10 cellular contexts compared by ENCODE assay signal in the genomic region with DNA sequence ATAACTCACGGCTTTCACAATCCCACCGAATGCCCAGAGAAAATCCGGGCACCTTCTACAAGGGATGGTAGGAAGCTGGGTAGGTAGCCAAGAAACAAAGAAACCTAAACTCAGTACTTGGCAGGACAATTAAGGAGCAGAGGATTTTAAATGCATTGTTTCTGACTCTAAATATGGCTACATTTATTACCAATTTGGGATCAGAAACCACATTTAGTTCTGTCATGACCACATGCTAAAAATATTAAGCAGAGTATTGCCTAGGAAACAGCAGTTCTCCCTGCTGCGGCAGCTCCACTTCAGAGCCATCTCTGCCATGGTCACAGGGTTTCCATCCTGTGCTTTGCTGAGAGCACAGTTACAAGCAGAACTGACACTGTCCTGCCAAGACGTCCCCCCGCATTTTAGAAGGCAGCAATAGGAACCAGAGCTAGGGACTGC. TPM values are rescaled to one million over a fixed set of nuclear protein-coding genes. Genes with fewer than 3 reads are reported as not detected.
A peak's percentile ranks its signal among the peaks of the same experiment; 100 is the strongest.
DNase-seq lines count a peak whose midpoint lies in the region; ATAC-seq and TF ChIP-seq lines count a peak whose summit lies in the region.
"Had no signal": no experiment of that assay in that cellular context is flagged by ENCODE, and none has a peak within 500 bp of the region (broad histone marks: within the 10 kb centered on the region; RNA-seq: fewer than 3 reads in every experiment).

No MANE protein-coding gene starts in this region.

- H3K4me1 ChIP-seq in testis, result peaks cover 24% of the 10 kb centered on the region
- no peaks in the 10 kb centered on the region for H3K4me1 ChIP-seq in GM23338 (ENCODE audit: insufficient read depth)

- no peak for ATAC-seq in GM23338
- ATAC-seq: activated CD4-positive, alpha-beta T cell treated with anti-CD3 and anti-CD28 coated beads for 36 hours had no signal

- H3K27ac ChIP-seq in layer of hippocampus (ENCODE audit: low read depth, low read length), result peak overlapping the region; percentile 21
- H3K27ac ChIP-seq in testis, result peak overlapping the region in 1 of 2 donors; percentile 16
- H3K27ac ChIP-seq in GM23338 (ENCODE audit: low read depth), result no peak overlapping the region

- intact Hi-C loops in testis (cut with DNase I; ENCODE audit: low total_unique reads), result no loop called here

- no peak overlapping the region for H3K4me2 ChIP-seq in GM23338

- TF ChIP-seq POLR2A in testis (IDR thresholded peaks at IDR 0.05), result no peak

- H3K4me3 ChIP-seq in astrocyte of the spinal cord (ENCODE audit: low read depth, low read length) (no peak overlapping the region), testis (no peak overlapping the region), GM23338 (no peak overlapping the region)

- in situ Hi-C loops in KBM-7 (cut with MboI; ENCODE audit: low pct_unique_long_range_greater_than_20kb, low sequenced_read_pairs) (no loop called here), astrocyte of the spinal cord (cut with HindIII; ENCODE audit: low sequenced_read_pairs) (no loop called here)

- H4K20me1 ChIP-seq in GM23338 (replicated peaks; ENCODE audit: insufficient read depth), result no peaks in the 10 kb centered on the region; the same call in 1 of the 2 replicates

- H3K4me3 Mint-ChIP-seq in osteocyte (ENCODE audit: unreplicated experiment) (no peak overlapping the region), GM23338 (no peak overlapping the region)
- H3K4me3 Mint-ChIP-seq: activated CD4-positive, alpha-beta T cell treated with anti-CD3 and anti-CD28 coated beads for 36 hours; activated naive CD8-positive, alpha-beta T cell treated with anti-CD3 and anti-CD28 coated beads, Interleukin-2, amount 10 ng/mL, durations not matched to agents 7 days and 5 days had no signal

- H3K9me3 Mint-ChIP-seq in osteocyte (ENCODE audit: unreplicated experiment) (no peaks in the 10 kb centered on the region), GM23338 (no peaks in the 10 kb centered on the region)
- H3K9me3 Mint-ChIP-seq: activated naive CD8-positive, alpha-beta T cell treated with anti-CD3 and anti-CD28 coated beads, Interleukin-2, amount 10 ng/mL, durations not matched to agents 7 days and 5 days had no signal

- H3K27me3 ChIP-seq in layer of hippocampus (ENCODE audit: control insufficient read depth, insufficient read depth, low read length) (no peaks in the 10 kb centered on the region), testis (no peaks in the 10 kb centered on the region), GM23338 (ENCODE audit: insufficient read depth) (no peaks in the 10 kb centered on the region)

- DNase-seq in KBM-7, result peak; percentile 10
- DNase-seq in astrocyte of the spinal cord (ENCODE audit: low read depth, low spot score), result peak; percentile 59
- DNase-seq in testis, result peak; percentile 36
- DNase-seq in NCI-H1092 treated with DMSO at 0.1 percent for 48 hours (lab: John Stamatoyannopoulos, UW), result no peak
- DNase-seq in osteocyte (ENCODE audit: extremely low spot score, unreplicated experiment), result no peak
- no peak for DNase-seq in DMS79 (lab: John Stamatoyannopoulos, UW)
- no peak for DNase-seq in GM23338 (ENCODE audit: low spot score)
- DNase-seq: activated CD4-positive, alpha-beta T cell treated with anti-CD3 and anti-CD28 coated beads for 36 hours; activated naive CD8-positive, alpha-beta T cell treated with anti-CD3 and anti-CD28 coated beads, Interleukin-2, amount 10 ng/mL, durations not matched to agents 7 days and 5 days had no signal

- no peak for TF ChIP-seq CTCF in astrocyte of the spinal cord (IDR thresholded peaks at IDR 0.05; ENCODE audit: low read depth, low read length)
- TF ChIP-seq CTCF in testis (IDR thresholded peaks at IDR 0.05), result no peak
- no peak for TF ChIP-seq CTCF in osteocyte (IDR thresholded peaks at IDR 0.05)
- no peak for TF ChIP-seq CTCF in GM23338 (conservative IDR thresholded peaks at IDR 0.05; ENCODE audit: low read depth in 2 of 2)

- WGBS in testis, 2 donors, result 40 to 51% methylated on average over 6 of the region's 6 CpGs

- H3K79me2 ChIP-seq in GM23338 (replicated peaks; ENCODE audit: insufficient read depth), result no peaks in the 10 kb centered on the region

- no peak overlapping the region for H2AFZ ChIP-seq in GM23338

- peaks cover 31% of the 10 kb centered on the region for H3K4me1 Mint-ChIP-seq in osteocyte (ENCODE audit: unreplicated experiment)
- H3K4me1 Mint-ChIP-seq in GM23338, result no peaks in the 10 kb centered on the region; the same call in none of the 3 replicates
- H3K4me1 Mint-ChIP-seq: activated naive CD8-positive, alpha-beta T cell treated with anti-CD3 and anti-CD28 coated beads, Interleukin-2, amount 10 ng/mL, durations not matched to agents 7 days and 5 days had no signal

- 0 out of 2 replicates have a peak, but pooled peaks cover 3% of the 10 kb centered on the region for H3K9me2 ChIP-seq in GM23338 (ENCODE audit: insufficient read depth)

- no peak overlapping the region for H3K27ac Mint-ChIP-seq in osteocyte (ENCODE audit: unreplicated experiment)
- H3K27ac Mint-ChIP-seq in GM23338, result no peak overlapping the region
- H3K27ac Mint-ChIP-seq: activated CD4-positive, alpha-beta T cell treated with anti-CD3 and anti-CD28 coated beads for 36 hours; activated naive CD8-positive, alpha-beta T cell treated with anti-CD3 and anti-CD28 coated beads, Interleukin-2, amount 10 ng/mL, durations not matched to agents 7 days and 5 days had no signal

- H3K36me3 Mint-ChIP-seq in osteocyte (ENCODE audit: unreplicated experiment) (peaks cover 4% of the 10 kb centered on the region), GM23338 (ENCODE audit: low read depth) (no peaks in the 10 kb centered on the region)
- H3K36me3 Mint-ChIP-seq: activated naive CD8-positive, alpha-beta T cell treated with anti-CD3 and anti-CD28 coated beads, Interleukin-2, amount 10 ng/mL, durations not matched to agents 7 days and 5 days had no signal

- H3F3A ChIP-seq in GM23338 (replicated peaks; ENCODE audit: low read depth), result no peaks in the 10 kb centered on the region

- H3K27me3 Mint-ChIP-seq in osteocyte (ENCODE audit: unreplicated experiment) (no peaks in the 10 kb centered on the region), GM23338 (ENCODE audit: insufficient read depth, low read depth, poor library complexity) (peaks cover 2% of the 10 kb centered on the region)
- H3K27me3 Mint-ChIP-seq: activated naive CD8-positive, alpha-beta T cell treated with anti-CD3 and anti-CD28 coated beads, Interleukin-2, amount 10 ng/mL, durations not matched to agents 7 days and 5 days had no signal

- H3K36me3 ChIP-seq in testis (ENCODE audit: low read depth, missing control alignments) (no peaks in the 10 kb centered on the region), GM23338 (ENCODE audit: insufficient read depth) (no peaks in the 10 kb centered on the region)

- no peaks in the 10 kb centered on the region for H3K9me3 ChIP-seq in testis

TF ChIP-seq in GM23338, 12 proteins besides CTCF, POLR2A, EP300 and RAD21 (continues in another document):
- no peak for TF ChIP-seq JUNB (IDR thresholded peaks at IDR 0.05; ENCODE audit: unreplicated experiment)
- TF ChIP-seq EZH2phosphoT487 (IDR thresholded peaks at IDR 0.05; ENCODE audit: unreplicated experiment), result no peak
- TF ChIP-seq, protein P1, sequence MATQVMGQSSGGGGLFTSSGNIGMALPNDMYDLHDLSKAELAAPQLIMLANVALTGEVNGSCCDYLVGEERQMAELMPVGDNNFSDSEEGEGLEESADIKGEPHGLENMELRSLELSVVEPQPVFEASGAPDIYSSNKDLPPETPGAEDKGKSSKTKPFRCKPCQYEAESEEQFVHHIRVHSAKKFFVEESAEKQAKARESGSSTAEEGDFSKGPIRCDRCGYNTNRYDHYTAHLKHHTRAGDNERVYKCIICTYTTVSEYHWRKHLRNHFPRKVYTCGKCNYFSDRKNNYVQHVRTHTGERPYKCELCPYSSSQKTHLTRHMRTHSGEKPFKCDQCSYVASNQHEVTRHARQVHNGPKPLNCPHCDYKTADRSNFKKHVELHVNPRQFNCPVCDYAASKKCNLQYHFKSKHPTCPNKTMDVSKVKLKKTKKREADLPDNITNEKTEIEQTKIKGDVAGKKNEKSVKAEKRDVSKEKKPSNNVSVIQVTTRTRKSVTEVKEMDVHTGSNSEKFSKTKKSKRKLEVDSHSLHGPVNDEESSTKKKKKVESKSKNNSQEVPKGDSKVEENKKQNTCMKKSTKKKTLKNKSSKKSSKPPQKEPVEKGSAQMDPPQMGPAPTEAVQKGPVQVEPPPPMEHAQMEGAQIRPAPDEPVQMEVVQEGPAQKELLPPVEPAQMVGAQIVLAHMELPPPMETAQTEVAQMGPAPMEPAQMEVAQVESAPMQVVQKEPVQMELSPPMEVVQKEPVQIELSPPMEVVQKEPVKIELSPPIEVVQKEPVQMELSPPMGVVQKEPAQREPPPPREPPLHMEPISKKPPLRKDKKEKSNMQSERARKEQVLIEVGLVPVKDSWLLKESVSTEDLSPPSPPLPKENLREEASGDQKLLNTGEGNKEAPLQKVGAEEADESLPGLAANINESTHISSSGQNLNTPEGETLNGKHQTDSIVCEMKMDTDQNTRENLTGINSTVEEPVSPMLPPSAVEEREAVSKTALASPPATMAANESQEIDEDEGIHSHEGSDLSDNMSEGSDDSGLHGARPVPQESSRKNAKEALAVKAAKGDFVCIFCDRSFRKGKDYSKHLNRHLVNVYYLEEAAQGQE (IDR thresholded peaks at IDR 0.05; ENCODE audit: unreplicated experiment), result no peak

RNA-seq across cellular contexts. Expression of a gene that starts 57.5 kb away (rescaled TPM):
- total RNA-seq in testis (10 to 100 TPM; 86.5 to 98.2 TPM), osteocyte (58.0 and 58.4 TPM in 2 replicates)
- polyA plus RNA-seq in testis (ENCODE audit: insufficient read depth, low read depth, low replicate concordance) (116 TPM), GM23338 (2016; fragmentation: Nextera tagmentation; extraction: Ambion mirVana) (5.5 and 6.7 TPM in 2 replicates)
- total RNA-seq in GM23338 (2014; rRNA removed; shearing (Covaris generic)), result 5.9 and 11.5 TPM in 2 replicates

Comparison
In these comparisons a context has a peak if more than half of its experiments do, and no peak if none do; other contexts are left out.
1. DNase-seq: peak in KBM-7 (single experiment), astrocyte of the spinal cord (single experiment) and testis (single experiment); none in NCI-H1092 treated with DMSO at 0.1 percent for 48 hours (single experiment), osteocyte (single experiment), DMS79 (single experiment) and GM23338 (single experiment).